7 cellular contexts compared by ENCODE assay signal in genomic region chr17:68200689-68201424, GRCh38. TPM values are rescaled to one million over a fixed set of nuclear protein-coding genes. Genes with fewer than 3 reads are reported as not detected.
DNase-seq lines count a peak whose midpoint lies in the region; ATAC-seq and TF ChIP-seq lines count a peak whose summit lies in the region.

No MANE protein-coding gene starts in this region.

- H3K23ac ChIP-seq in IMR-90 (ENCODE audit: low read depth, low read length) = no peak overlapping the region

- peaks cover 13% of the 10 kb centered on the region for H3K4me1 Mint-ChIP-seq in nephron progenitor cell

- in situ Hi-C loops in IMR-90 (cut with MboI; ENCODE audit: low sequenced_read_pairs) = no loop called here

- no peaks in the 10 kb centered on the region for H3K9me2 ChIP-seq in PC-9 (ENCODE audit: insufficient read depth)

- H4K5ac ChIP-seq in IMR-90 (ENCODE audit: low read depth, low read length) = no peak overlapping the region

- no peak overlapping the region for H3K4ac ChIP-seq in IMR-90 (ENCODE audit: low read depth, low read length)

- H2BK20ac ChIP-seq in IMR-90 (ENCODE audit: low read depth, low read length) = no peak overlapping the region

- TF ChIP-seq RAD21 in IMR-90 (IDR thresholded peaks at IDR 0.05; ENCODE audit: low read length) = peak; percentile 55

- no peaks in the 10 kb centered on the region for H3K9me3 Mint-ChIP-seq in nephron progenitor cell

- H3K4me3 Mint-ChIP-seq in nephron progenitor cell = peak overlapping the region; percentile 64

- H3K4me1 ChIP-seq in IMR-90 (ENCODE audit: control insufficient read depth, insufficient read depth, low read length) = no peaks in the 10 kb centered on the region; the same call in 1 of the 2 replicates
- H3K4me1 ChIP-seq in PC-9 (replicated peaks; ENCODE audit: insufficient read depth) = peaks cover 18% of the 10 kb centered on the region; the same call in 1 of the 2 replicates
- peaks cover 40% of the 10 kb centered on the region for H3K4me1 ChIP-seq in testis

- H3K79me2 ChIP-seq in PC-9 (ENCODE audit: low read depth) = no peaks in the 10 kb centered on the region

- peak overlapping the region; percentile 80 for H2AFZ ChIP-seq in IMR-90 (replicated peaks; ENCODE audit: low read length, poor library complexity)
- 0 out of 2 replicates have a peak overlapping the region, but pooled peaks have one; percentile 76 for H2AFZ ChIP-seq in PC-9

- H3K18ac ChIP-seq in IMR-90 (ENCODE audit: low read depth, low read length) = no peak overlapping the region

- dilution Hi-C loops in IMR-90 (cut with HindIII; ENCODE audit: low sequenced_read_pairs, unreplicated experiment) = no loop called here

- H3K27ac ChIP-seq in IMR-90 (ENCODE audit: insufficient read depth, low read length) (no peak overlapping the region), PC-9 (no peak overlapping the region), testis (no peak overlapping the region)

- H3F3A ChIP-seq in PC-9 (ENCODE audit: insufficient read depth, low read depth) = peaks cover 11% of the 10 kb centered on the region; the same call in 1 of the 2 replicates

- no peaks in the 10 kb centered on the region for H3K9me1 ChIP-seq in IMR-90 (ENCODE audit: insufficient read depth, low read length)

- H3K27me3 Mint-ChIP-seq in nephron progenitor cell (ENCODE audit: low read depth, poor library complexity) = peaks cover 96% of the 10 kb centered on the region

- intact Hi-C loops in IMR-90 (cut with micrococcal nuclease) = loop anchor here (1.0 to 10.0 kb wide), 6 partner anchors 29 to 261 kb away; partner anchors contain the start of gene C17orf58
- intact Hi-C loops in PC-9 (cut with micrococcal nuclease; ENCODE audit: unreplicated experiment) = loop anchor here (1.0 to 10.0 kb wide), 4 partner anchors 29 to 236 kb away; partner anchors contain the start of gene C17orf58
- intact Hi-C loops in testis (cut with DNase I; ENCODE audit: low total_unique reads) = no loop called here

- H3K79me1 ChIP-seq in IMR-90 (ENCODE audit: low read depth in 1 of 2, low read length in 2 of 2) = peaks cover 0 to 1% of the 10 kb centered on the region in 2 experiments; a peak in 1 of 4 replicates

- no peak overlapping the region for H2BK15ac ChIP-seq in IMR-90 (ENCODE audit: low read depth, low read length)

- WGBS in IMR-90 (ENCODE audit: extremely low coverage in 2 of 2, insufficient read length in 1 of 2), 2 experiments = no CpG with 5 or more reads among the region's 31 CpGs
- 3 to 6% methylated on average over 16 to 30 of the region's 31 CpGs for WGBS in testis, 2 donors

- no peaks in the 10 kb centered on the region for H3K36me3 Mint-ChIP-seq in nephron progenitor cell (ENCODE audit: low read depth)

- no TSS peak for BruUV-seq in IMR-90 (replicated peaks; lab: Mats Ljungman, UMichigan)
- no TSS peak for BruUV-seq in PC-9 (replicated peaks; lab: Mats Ljungman, UMichigan)

- H2BK5ac ChIP-seq in IMR-90 (ENCODE audit: low read depth, low read length, poor library complexity, severe bottlenecking) = no peak overlapping the region

- H2AK5ac ChIP-seq in IMR-90 (ENCODE audit: low read depth, low read length) = no peak overlapping the region

- H3K4me3 ChIP-seq in GM12875 (ENCODE audit: low read depth, low read length) = no peak overlapping the region
- peak overlapping the region; percentile 11; the same call in 1 of the 2 replicates for H3K4me3 ChIP-seq in IMR-90 (ENCODE audit: insufficient read depth, low read depth, low read length)
- H3K4me3 ChIP-seq in PC-9 = peak overlapping the region; percentile 50; the same call in 1 of the 2 replicates
- H3K4me3 ChIP-seq in fibroblast of mammary gland (ENCODE audit: control insufficient read depth, low read depth, low read length) = no peak overlapping the region
- H3K4me3 ChIP-seq in testis = no peak overlapping the region

- POLR2A ChIA-PET in IMR-90 (lab: Charles Lee; ENCODE audit: unreplicated experiment) = no interaction called here
- POLR2A ChIA-PET in PC-9 (lab: Charles Lee; ENCODE audit: unreplicated experiment) = interaction anchor here (0.5 kb wide), 1 partner anchor 509 kb away, joined by 8 read pairs; no protein-coding TSS in a partner anchor

- CTCF ChIA-PET in IMR-90 (lab: Yijun Ruan, JAX) (interaction anchor here (0.6 to 1.5 kb wide), 5 partner anchors 15 to 144 kb away, joined by 3 to 7 read pairs (median 4); no protein-coding TSS in a partner anchor), PC-9 (lab: Charles Lee) (interaction anchor here (0.6 to 1.6 kb wide), 4 partner anchors 17 to 1264 kb away, joined by 3 to 10 read pairs (median 4); no protein-coding TSS in a partner anchor)

- no peak overlapping the region for H3K56ac ChIP-seq in IMR-90 (ENCODE audit: extremely low read depth, insufficient read depth, low read length)

- peaks cover 51% of the 10 kb centered on the region for H3K27me3 ChIP-seq in IMR-90 (ENCODE audit: control insufficient read depth, insufficient read depth, low read length)
- peaks cover 15% of the 10 kb centered on the region for H3K27me3 ChIP-seq in PC-9 (ENCODE audit: insufficient read depth, low read depth)
- no peaks in the 10 kb centered on the region for H3K27me3 ChIP-seq in testis

- no peak overlapping the region for H2BK120ac ChIP-seq in IMR-90 (ENCODE audit: low read depth, low read length)

- H2AK9ac ChIP-seq in IMR-90 (replicated peaks; ENCODE audit: low read depth, low read length, poor library complexity) = no peak overlapping the region

- no peaks in the 10 kb centered on the region for H4K20me1 ChIP-seq in IMR-90 (ENCODE audit: insufficient read depth, low read length)
- no peaks in the 10 kb centered on the region for H4K20me1 ChIP-seq in PC-9 (ENCODE audit: insufficient read depth)

- peak overlapping the region in 1 of 2 experiments; percentile 25; a peak in 1 of 4 replicates for H4K8ac ChIP-seq in IMR-90 (ENCODE audit: low read depth in 2 of 2, low read length in 2 of 2)

- DNase-seq in IMR-90 = peak; percentile 62
- DNase-seq in PC-9 = peak; percentile 52 to 81
- DNase-seq in activated T-helper 1 cell treated with Interleukin-2 at 50 U/mL for 16 hours (ENCODE audit: low read depth) = peak; percentile 63
- peak; percentile 56 for DNase-seq in fibroblast of mammary gland (ENCODE audit: low read depth)
- DNase-seq in nephron progenitor cell = peak; percentile 90
- peak; percentile 85 for DNase-seq in testis

- no peak overlapping the region for H3K27ac Mint-ChIP-seq in nephron progenitor cell

- no peak for TF ChIP-seq POLR2A in IMR-90 (IDR thresholded peaks at IDR 0.05; ENCODE audit: low read depth, low read length)
- TF ChIP-seq POLR2A in testis (IDR thresholded peaks at IDR 0.05) = no peak

- no peak overlapping the region for H3K9ac ChIP-seq in IMR-90 (ENCODE audit: low read depth, low read length)

- TF ChIP-seq CTCF in GM12875 (IDR thresholded peaks at IDR 0.05; ENCODE audit: borderline replicate concordance, insufficient read depth, low read depth, low read length) (peak; percentile 95), IMR-90 (conservative IDR thresholded peaks at IDR 0.05; ENCODE audit: low read depth, low read length) (peak; percentile 72), PC-9 (conservative IDR thresholded peaks at IDR 0.05) (peak; percentile 83), fibroblast of mammary gland (conservative IDR thresholded peaks at IDR 0.05; ENCODE audit: control insufficient read depth, insufficient read depth, low read depth, low read length) (peak; percentile 74), nephron progenitor cell (IDR thresholded peaks at IDR 0.05) (peak; percentile 70), testis (IDR thresholded peaks at IDR 0.05) (peak; percentile 62 to 96 (median 87))

- no peak overlapping the region for H3K14ac ChIP-seq in IMR-90 (replicated peaks; ENCODE audit: low read depth, low read length)

- H3K36me3 ChIP-seq in IMR-90 (ENCODE audit: control insufficient read depth, insufficient read depth, low read length) (no peaks in the 10 kb centered on the region), PC-9 (ENCODE audit: low read depth) (no peaks in the 10 kb centered on the region), testis (ENCODE audit: low read depth, missing control alignments) (no peaks in the 10 kb centered on the region)

- peak; percentile 73 for ATAC-seq in IMR-90 (ENCODE audit: low read depth)

- no peaks in the 10 kb centered on the region; the same call in 1 of the 2 replicates for H3K9me3 ChIP-seq in IMR-90 (ENCODE audit: control insufficient read depth, insufficient read depth, low read length)
- no peaks in the 10 kb centered on the region for H3K9me3 ChIP-seq in PC-9 (ENCODE audit: insufficient read depth, low read depth)
- H3K9me3 ChIP-seq in testis = no peaks in the 10 kb centered on the region

- no peak overlapping the region for H4K91ac ChIP-seq in IMR-90 (ENCODE audit: insufficient read depth, low read depth, low read length)

- H3K4me2 ChIP-seq in IMR-90 (ENCODE audit: low read depth, low read length) (peak overlapping the region; percentile 91), PC-9 (peak overlapping the region; percentile 90)

TF ChIP-seq in IMR-90, 13 proteins besides CTCF, POLR2A, EP300 and RAD21:
- no peak for TF ChIP-seq RCOR1 (IDR thresholded peaks at IDR 0.05; ENCODE audit: insufficient replicate concordance, low read length)
- no peak for TF ChIP-seq MAZ (IDR thresholded peaks at IDR 0.05; ENCODE audit: borderline replicate concordance, low read depth, low read length)
- no peak for TF ChIP-seq ELK1 (IDR thresholded peaks at IDR 0.05; ENCODE audit: borderline replicate concordance, low read depth, low read length)
- no peak for TF ChIP-seq FOS (IDR thresholded peaks at IDR 0.05; ENCODE audit: low read depth, low read length)
- TF ChIP-seq MXI1 (IDR thresholded peaks at IDR 0.05; ENCODE audit: borderline replicate concordance, low read depth, low read length) = no peak
- TF ChIP-seq SMC3 (IDR thresholded peaks at IDR 0.05; ENCODE audit: low read depth, low read length) = peak; percentile 70
- no peak for TF ChIP-seq RFX5 (IDR thresholded peaks at IDR 0.05; ENCODE audit: low read depth, low read length)
TF ChIP-seq in IMR-90: peak in this region for 1.

RNA-seq across cellular contexts. Expression of gene AMZ2, which starts 47.0 kb away (rescaled TPM):
- total RNA-seq in IMR-90 (2012; rRNA removed) (90.2 and 100.0 TPM in 2 replicates), PC-9 (2021) (60.8 and 88.3 TPM in 2 replicates), testis (100 to 1,000 TPM; 143 to 201 TPM)
- polyA plus RNA-seq in IMR-90 (2012; rRNA removed) (64.6 and 65.4 TPM in 2 replicates), testis (ENCODE audit: insufficient read depth, low read depth, low replicate concordance) (457 TPM)
- polyA plus RNA-seq in IMR-90 (2012; cell fraction: cytosol; rRNA removed) = 27.6 and 52.7 TPM in 2 replicates
- polyA plus RNA-seq in IMR-90 (2012; cell fraction: nucleus; rRNA removed; ENCODE audit: low replicate concordance) = 24.3 and 90.0 TPM in 2 replicates

Comparison
In these comparisons a context has a peak if more than half of its experiments do, and no peak if none do; other contexts are left out.
1. H3K4me3 ChIP-seq: peak in IMR-90 (single experiment) and PC-9 (single experiment); none in GM12875 (single experiment), fibroblast of mammary gland (single experiment) and testis (0 of 2).
2. Peak in every context shown above with its lines, with median percentiles within 50 percentile points of each other: CTCF ChIP-seq and DNase-seq.